1 cellular context compared by ENCODE assay signal in the genomic region with DNA sequence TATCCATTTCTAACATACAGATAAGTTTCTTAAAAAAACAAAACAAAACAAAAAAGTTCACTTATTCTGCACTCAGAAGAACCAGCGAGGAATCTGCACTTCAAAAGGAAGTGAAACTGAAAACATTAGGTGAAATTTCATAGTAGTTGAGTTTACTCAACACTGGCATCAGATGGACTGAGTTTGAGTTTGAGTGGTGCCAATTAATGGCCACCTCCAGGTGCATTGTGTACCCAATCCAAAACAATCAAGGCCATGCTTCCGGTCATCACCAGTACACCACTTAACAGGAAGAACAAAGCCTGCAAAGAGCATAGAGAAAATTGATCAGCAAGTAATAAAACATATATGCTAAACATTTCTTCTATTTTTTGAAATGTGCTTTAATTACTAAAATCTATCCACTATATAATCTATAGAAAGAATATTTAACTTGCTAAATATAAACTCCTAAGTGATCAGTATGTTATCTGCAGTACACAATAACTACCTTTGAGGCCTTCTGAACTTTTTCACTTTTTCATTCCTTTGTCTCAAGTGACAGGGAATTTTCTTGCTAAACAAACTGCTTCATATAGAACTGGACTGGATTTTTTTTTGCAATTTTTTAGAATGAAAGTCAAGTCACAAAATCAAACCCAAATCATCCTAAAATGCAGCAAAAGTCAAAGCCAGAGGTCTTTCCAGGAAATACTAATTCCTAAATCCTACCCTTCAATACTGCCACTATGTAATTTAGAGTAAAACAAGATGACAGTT.
TF ChIP-seq lines count a peak whose summit lies in the region.

No MANE protein-coding gene starts in this region.

TF ChIP-seq in GM23338, 12 proteins besides CTCF, POLR2A, EP300 and RAD21 (continued from another document):
- TF ChIP-seq, protein P1, sequence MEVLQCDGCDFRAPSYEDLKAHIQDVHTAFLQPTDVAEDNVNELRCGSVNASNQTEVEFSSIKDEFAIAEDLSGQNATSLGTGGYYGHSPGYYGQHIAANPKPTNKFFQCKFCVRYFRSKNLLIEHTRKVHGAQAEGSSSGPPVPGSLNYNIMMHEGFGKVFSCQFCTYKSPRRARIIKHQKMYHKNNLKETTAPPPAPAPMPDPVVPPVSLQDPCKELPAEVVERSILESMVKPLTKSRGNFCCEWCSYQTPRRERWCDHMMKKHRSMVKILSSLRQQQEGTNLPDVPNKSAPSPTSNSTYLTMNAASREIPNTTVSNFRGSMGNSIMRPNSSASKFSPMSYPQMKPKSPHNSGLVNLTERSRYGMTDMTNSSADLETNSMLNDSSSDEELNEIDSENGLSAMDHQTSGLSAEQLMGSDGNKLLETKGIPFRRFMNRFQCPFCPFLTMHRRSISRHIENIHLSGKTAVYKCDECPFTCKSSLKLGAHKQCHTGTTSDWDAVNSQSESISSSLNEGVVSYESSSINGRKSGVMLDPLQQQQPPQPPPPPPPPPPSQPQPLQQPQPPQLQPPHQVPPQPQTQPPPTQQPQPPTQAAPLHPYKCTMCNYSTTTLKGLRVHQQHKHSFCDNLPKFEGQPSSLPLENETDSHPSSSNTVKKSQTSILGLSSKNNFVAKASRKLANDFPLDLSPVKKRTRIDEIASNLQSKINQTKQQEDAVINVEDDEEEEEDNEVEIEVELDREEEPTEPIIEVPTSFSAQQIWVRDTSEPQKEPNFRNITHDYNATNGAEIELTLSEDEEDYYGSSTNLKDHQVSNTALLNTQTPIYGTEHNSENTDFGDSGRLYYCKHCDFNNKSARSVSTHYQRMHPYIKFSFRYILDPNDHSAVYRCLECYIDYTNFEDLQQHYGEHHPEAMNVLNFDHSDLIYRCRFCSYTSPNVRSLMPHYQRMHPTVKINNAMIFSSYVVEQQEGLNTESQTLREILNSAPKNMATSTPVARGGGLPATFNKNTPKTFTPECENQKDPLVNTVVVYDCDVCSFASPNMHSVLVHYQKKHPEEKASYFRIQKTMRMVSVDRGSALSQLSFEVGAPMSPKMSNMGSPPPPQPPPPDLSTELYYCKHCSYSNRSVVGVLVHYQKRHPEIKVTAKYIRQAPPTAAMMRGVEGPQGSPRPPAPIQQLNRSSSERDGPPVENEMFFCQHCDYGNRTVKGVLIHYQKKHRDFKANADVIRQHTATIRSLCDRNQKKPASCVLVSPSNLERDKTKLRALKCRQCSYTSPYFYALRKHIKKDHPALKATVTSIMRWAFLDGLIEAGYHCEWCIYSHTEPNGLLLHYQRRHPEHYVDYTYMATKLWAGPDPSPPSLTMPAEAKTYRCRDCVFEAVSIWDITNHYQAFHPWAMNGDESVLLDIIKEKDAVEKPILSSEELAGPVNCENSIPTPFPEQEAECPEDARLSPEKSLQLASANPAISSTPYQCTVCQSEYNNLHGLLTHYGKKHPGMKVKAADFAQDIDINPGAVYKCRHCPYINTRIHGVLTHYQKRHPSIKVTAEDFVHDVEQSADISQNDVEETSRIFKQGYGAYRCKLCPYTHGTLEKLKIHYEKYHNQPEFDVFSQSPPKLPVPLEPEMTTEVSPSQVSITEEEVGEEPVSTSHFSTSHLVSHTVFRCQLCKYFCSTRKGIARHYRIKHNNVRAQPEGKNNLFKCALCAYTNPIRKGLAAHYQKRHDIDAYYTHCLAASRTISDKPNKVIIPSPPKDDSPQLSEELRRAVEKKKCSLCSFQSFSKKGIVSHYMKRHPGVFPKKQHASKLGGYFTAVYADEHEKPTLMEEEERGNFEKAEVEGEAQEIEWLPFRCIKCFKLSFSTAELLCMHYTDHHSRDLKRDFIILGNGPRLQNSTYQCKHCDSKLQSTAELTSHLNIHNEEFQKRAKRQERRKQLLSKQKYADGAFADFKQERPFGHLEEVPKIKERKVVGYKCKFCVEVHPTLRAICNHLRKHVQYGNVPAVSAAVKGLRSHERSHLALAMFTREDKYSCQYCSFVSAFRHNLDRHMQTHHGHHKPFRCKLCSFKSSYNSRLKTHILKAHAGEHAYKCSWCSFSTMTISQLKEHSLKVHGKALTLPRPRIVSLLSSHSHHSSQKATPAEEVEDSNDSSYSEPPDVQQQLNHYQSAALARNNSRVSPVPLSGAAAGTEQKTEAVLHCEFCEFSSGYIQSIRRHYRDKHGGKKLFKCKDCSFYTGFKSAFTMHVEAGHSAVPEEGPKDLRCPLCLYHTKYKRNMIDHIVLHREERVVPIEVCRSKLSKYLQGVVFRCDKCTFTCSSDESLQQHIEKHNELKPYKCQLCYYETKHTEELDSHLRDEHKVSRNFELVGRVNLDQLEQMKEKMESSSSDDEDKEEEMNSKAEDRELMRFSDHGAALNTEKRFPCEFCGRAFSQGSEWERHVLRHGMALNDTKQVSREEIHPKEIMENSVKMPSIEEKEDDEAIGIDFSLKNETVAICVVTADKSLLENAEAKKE (CRISPR knock-in tag; IDR thresholded peaks at IDR 0.05): no peak
- TF ChIP-seq POLR2AphosphoS5 (IDR thresholded peaks at IDR 0.05; ENCODE audit: low read depth) (no peak), NANOG (IDR thresholded peaks at IDR 0.05; ENCODE audit: borderline replicate concordance) (no peak), JUNB (IDR thresholded peaks at IDR 0.05; ENCODE audit: unreplicated experiment) (no peak), ZNF114 (CRISPR knock-in tag; IDR thresholded peaks at IDR 0.05) (no peak)
